Comparison of ENCODE assay signal across 15 cellular contexts in genomic region chr17:58278661-58279015, GRCh38. TPM values are rescaled to one million over a fixed set of nuclear protein-coding genes. Genes with fewer than 3 reads are reported as not detected.
A peak's percentile ranks its signal among the peaks of the same experiment; 100 is the strongest.
DNase-seq lines count a peak whose midpoint lies in the region; ATAC-seq, FAIRE-seq and TF ChIP-seq lines count a peak whose summit lies in the region.
"Had no signal": no experiment of that assay in that cellular context is flagged by ENCODE, and none has a peak within 500 bp of the region (broad histone marks: within the 10 kb centered on the region; RNA-seq: fewer than 3 reads in every experiment).

No MANE protein-coding gene starts in this region.

- H3K4me1 ChIP-seq in SK-N-SH (ENCODE audit: control insufficient read depth in 1 of 2, insufficient read depth in 2 of 2, low read depth in 1 of 2, low read length in 1 of 2), result no peaks in the 10 kb centered on the region; a peak in 1 of 4 replicates
- H3K4me1 ChIP-seq in lower lobe of right lung, result no peaks in the 10 kb centered on the region
- H3K4me1 ChIP-seq: SJSA1 had no signal

- POLR2A ChIA-PET in SK-N-SH (lab: Yijun Ruan, JAX), result no interaction called here

- H3K4me3 Mint-ChIP-seq in endothelial cell (ENCODE audit: unreplicated experiment), result no peak overlapping the region
- H3K4me3 Mint-ChIP-seq: stimulated activated naive CD8-positive, alpha-beta T cell treated with anti-CD3 and anti-CD28 coated beads, Interleukin-15, Interleukin-2, amounts not matched to agents 100 ng/mL and 50 ng/mL, for 24 hours had no signal

- no peaks in the 10 kb centered on the region for H3F3A ChIP-seq in SK-N-SH (replicated peaks; ENCODE audit: insufficient read depth)

- no peak for TF ChIP-seq CTCF in SK-N-SH (IDR thresholded peaks at IDR 0.05)
- TF ChIP-seq CTCF in endothelial cell (IDR thresholded peaks at IDR 0.05; ENCODE audit: unreplicated experiment), result no peak
- no peak for TF ChIP-seq CTCF in lower lobe of right lung (IDR thresholded peaks at IDR 0.05)

- no peaks in the 10 kb centered on the region for H3K36me3 ChIP-seq in SK-N-SH (replicated peaks in 1 of 2; ENCODE audit: control insufficient read depth in 1 of 2, insufficient read depth in 2 of 2, low read length in 1 of 2)
- H3K36me3 ChIP-seq in lower lobe of right lung, result no peaks in the 10 kb centered on the region
- H3K36me3 ChIP-seq: SJSA1 had no signal

- no peaks in the 10 kb centered on the region for H3K79me2 ChIP-seq in SK-N-SH (ENCODE audit: insufficient read depth)

- H3K4me3 ChIP-seq in SK-N-SH (ENCODE audit: low read depth in 2 of 2, low read length in 1 of 2) (no peak overlapping the region), lower lobe of right lung (peak overlapping the region; percentile 44)
- H3K4me3 ChIP-seq: SJSA1 had no signal

- DNase-seq in SK-N-SH (peak; percentile 58), endothelial cell (ENCODE audit: low spot score) (no peak), lower lobe of right lung (no peak), urothelium cell line (ENCODE audit: low spot score) (peak; percentile 17), NCI-H2081 (lab: John Stamatoyannopoulos, UW) (no peak)
- DNase-seq: activated T-cell treated with anti-CD3 and anti-CD28 coated beads, Interleukin-2, amount 50 U/mL, for 48 hours; NCI-H524; occipital lobe; stimulated activated CD4-positive, alpha-beta T cell treated with anti-CD3 and anti-CD28 coated beads, Interleukin-2, amount 100 ng/mL, for 24 hours had no signal

- H3K9me2 ChIP-seq in SK-N-SH, result no peaks in the 10 kb centered on the region

- H3K36me3 Mint-ChIP-seq in endothelial cell (ENCODE audit: low read depth, unreplicated experiment), result no peaks in the 10 kb centered on the region

- 30% methylated on average over 4 of the region's 5 CpGs for WGBS in SK-N-SH (ENCODE audit: low lambda C conversion rate)

- H3K4me1 Mint-ChIP-seq in endothelial cell (ENCODE audit: unreplicated experiment), result no peaks in the 10 kb centered on the region

- H3K9me3 ChIP-seq in SK-N-SH, result no peaks in the 10 kb centered on the region
- no peaks in the 10 kb centered on the region for H3K9me3 ChIP-seq in lower lobe of right lung
- H3K9me3 ChIP-seq: SJSA1 had no signal

- peak overlapping the region; percentile 30 for H3K27ac Mint-ChIP-seq in endothelial cell (ENCODE audit: unreplicated experiment)
- H3K27ac Mint-ChIP-seq: stimulated activated naive CD8-positive, alpha-beta T cell treated with anti-CD3 and anti-CD28 coated beads, Interleukin-15, Interleukin-2, amounts not matched to agents 100 ng/mL and 50 ng/mL, for 24 hours had no signal

- no peak for TF ChIP-seq RAD21 in SK-N-SH (IDR thresholded peaks at IDR 0.05; ENCODE audit: low read length)

- H3K27me3 Mint-ChIP-seq in endothelial cell (ENCODE audit: unreplicated experiment), result peaks cover 15% of the 10 kb centered on the region

- no peak overlapping the region for H3K9ac ChIP-seq in SK-N-SH

- no peaks in the 10 kb centered on the region for H3K9me3 Mint-ChIP-seq in endothelial cell (ENCODE audit: unreplicated experiment)
- H3K9me3 Mint-ChIP-seq: stimulated activated naive CD8-positive, alpha-beta T cell treated with anti-CD3 and anti-CD28 coated beads, Interleukin-15, Interleukin-2, amounts not matched to agents 100 ng/mL and 50 ng/mL, for 24 hours had no signal

- H2AFZ ChIP-seq in SK-N-SH (ENCODE audit: low read depth), result no peak overlapping the region

- intact Hi-C loops in lower lobe of right lung (cut with DNase I), result no loop called here

- H3K27ac ChIP-seq in SK-N-SH (ENCODE audit: low read depth in 2 of 2, low read length in 1 of 2) (no peak overlapping the region), lower lobe of right lung (no peak overlapping the region)
- H3K27ac ChIP-seq: SJSA1 had no signal

- no peak for FAIRE-seq in urothelium cell line (lab: Jason Lieb, UNC)

- CTCF ChIA-PET in SK-N-SH (lab: Yijun Ruan, JAX), result interaction anchor here (0.9 to 1.0 kb wide), 2 partner anchors 26 to 39 kb away, joined by 3 read pairs; no protein-coding TSS in a partner anchor

- no peak for TF ChIP-seq EP300 in SK-N-SH (IDR thresholded peaks at IDR 0.05; ENCODE audit: borderline replicate concordance in 1 of 2, low read depth in 1 of 2, low read length in 1 of 2)

- H3K27me3 ChIP-seq in SK-N-SH (ENCODE audit: insufficient read depth) (peaks cover 19% of the 10 kb centered on the region), lower lobe of right lung (ENCODE audit: low read depth) (peaks cover 13% of the 10 kb centered on the region)

- no peaks in the 10 kb centered on the region for H4K20me1 ChIP-seq in SK-N-SH (ENCODE audit: insufficient read depth)

- no peak; the same call in none of the 3 replicates for ATAC-seq in SK-N-SH treated with all-trans-retinoic acid at 6 μM for 48 hours
- ATAC-seq in lower lobe of right lung, result peak; percentile 50 to 57
- ATAC-seq in GM21390 (IDR thresholded peaks at IDR 0.05; ENCODE audit: unreplicated experiment), result no peak
- no peak for ATAC-seq in GM21576 (IDR thresholded peaks at IDR 0.05; ENCODE audit: unreplicated experiment)

- H3K4me2 ChIP-seq in SK-N-SH, result no peak overlapping the region

TF ChIP-seq in SK-N-SH, 30 proteins besides CTCF, POLR2A, EP300 and RAD21 (continues in another document):
- TF ChIP-seq TAF1 (IDR thresholded peaks at IDR 0.05; ENCODE audit: borderline replicate concordance, low read depth, low read length) (no peak), PBX3 (IDR thresholded peaks at IDR 0.05) (no peak), IRF3 (IDR thresholded peaks at IDR 0.05; ENCODE audit: low read depth, low read length) (no peak)

TF ChIP-seq in SK-N-SH treated with all-trans-retinoic acid at 6 μM for 48 hours, 23 proteins besides CTCF, POLR2A, EP300 and RAD21 (continues in another document):
- TF ChIP-seq CREB5 (CRISPR knock-in tag; IDR thresholded peaks at IDR 0.05; ENCODE audit: low read depth) (no peak), PPARA (CRISPR knock-in tag; IDR thresholded peaks at IDR 0.05; ENCODE audit: borderline replicate concordance) (no peak), PATZ1 (CRISPR knock-in tag; IDR thresholded peaks at IDR 0.05; ENCODE audit: borderline replicate concordance) (no peak), RARB (CRISPR knock-in tag; IDR thresholded peaks at IDR 0.05) (no peak), ZNF70 (CRISPR knock-in tag; IDR thresholded peaks at IDR 0.05) (no peak), POU6F1 (CRISPR knock-in tag; IDR thresholded peaks at IDR 0.05; ENCODE audit: borderline replicate concordance, low read depth) (no peak), TOX (CRISPR knock-in tag; IDR thresholded peaks at IDR 0.05; ENCODE audit: borderline replicate concordance) (no peak)

RNA-seq across cellular contexts. Expression of gene MPO, which starts 2.1 kb away (rescaled TPM):
- not detected in 2 replicates for polyA plus RNA-seq in SK-N-SH (2012; rRNA removed)
- polyA plus RNA-seq in SK-N-SH (2012; cell fraction: cytosol; rRNA removed), result not detected in 2 replicates
- not detected in 2 replicates for polyA plus RNA-seq in SK-N-SH (2012; cell fraction: nucleus; rRNA removed)
- total RNA-seq in endothelial cell (ENCODE audit: unreplicated experiment) (not detected), lower lobe of right lung (1.1 TPM)
- total RNA-seq: A673, occipital lobe, SJSA1 had no signal

RNA-seq across cellular contexts. Expression of gene LPO, which starts 40.3 kb away (rescaled TPM):
- 0.02 TPM in 1 of 2 replicates, not detected in the other for polyA plus RNA-seq in SK-N-SH (2012; rRNA removed)
- polyA plus RNA-seq in SK-N-SH (2012; cell fraction: cytosol; rRNA removed), result 0.05 TPM in 1 of 2 replicates, not detected in the other
- not detected in 2 replicates for polyA plus RNA-seq in SK-N-SH (2012; cell fraction: nucleus; rRNA removed)
- total RNA-seq in endothelial cell (ENCODE audit: unreplicated experiment) (0.31 TPM), lower lobe of right lung (not detected)
- total RNA-seq: occipital lobe, SJSA1 had no signal

RNA-seq across cellular contexts. Expression of gene TSPOAP1, which starts 50.0 kb away (rescaled TPM):
- polyA plus RNA-seq in SK-N-SH (2012; rRNA removed), result 0.79 and 1.9 TPM in 2 replicates
- polyA plus RNA-seq in SK-N-SH (2012; cell fraction: cytosol; rRNA removed), result 0.28 and 0.97 TPM in 2 replicates
- polyA plus RNA-seq in SK-N-SH (2012; cell fraction: nucleus; rRNA removed), result 4.8 and 8.3 TPM in 2 replicates
- 1.3 TPM for total RNA-seq in endothelial cell (ENCODE audit: unreplicated experiment)
- 20.2 TPM for total RNA-seq in lower lobe of right lung

RNA-seq across cellular contexts. Expression of gene MKS1, which starts 59.6 kb away (rescaled TPM):
- polyA plus RNA-seq in SK-N-SH (2012; rRNA removed), result 28.5 and 32.8 TPM in 2 replicates
- 22.0 and 22.7 TPM in 2 replicates for polyA plus RNA-seq in SK-N-SH (2012; cell fraction: cytosol; rRNA removed)
- 61.0 and 72.2 TPM in 2 replicates for polyA plus RNA-seq in SK-N-SH (2012; cell fraction: nucleus; rRNA removed)
- total RNA-seq in endothelial cell (ENCODE audit: unreplicated experiment), result 27.8 TPM
- 20.1 TPM for total RNA-seq in lower lobe of right lung

Comparison
In these comparisons a context has a peak if more than half of its experiments do, and no peak if none do; other contexts are left out.
1. DNase-seq: peak in SK-N-SH (single experiment) and urothelium cell line (single experiment); none in endothelial cell (single experiment), lower lobe of right lung (single experiment) and NCI-H2081 (0 of 2).
2. ATAC-seq: peak in lower lobe of right lung (2 of 2); none in SK-N-SH treated with all-trans-retinoic acid at 6 μM for 48 hours (single experiment), GM21390 (single experiment) and GM21576 (single experiment).